ENCODE assay signal across 8 cellular contexts in genomic region chr9:124342946-124343485, GRCh38.
A peak's percentile ranks its signal among the peaks of the same experiment; 100 is the strongest.
DNase-seq lines count a peak whose midpoint lies in the region; ATAC-seq and TF ChIP-seq lines count a peak whose summit lies in the region.

No MANE protein-coding gene starts in this region.

- peak overlapping the region; percentile 90 for H3K27ac ChIP-seq in AG04450 (ENCODE audit: low read depth, low read length)
- no peak overlapping the region for H3K27ac ChIP-seq in mammary epithelial cell (ENCODE audit: insufficient read depth, low read depth, low read length)
- H3K27ac ChIP-seq in tibial artery: peak overlapping the region; percentile 76 to 78

- no peaks in the 10 kb centered on the region for H3K79me2 ChIP-seq in mammary epithelial cell (ENCODE audit: insufficient read depth, low read length)

- no peaks in the 10 kb centered on the region; the same call in 1 of the 2 replicates for H3K9me3 ChIP-seq in AG04450 (ENCODE audit: control insufficient read depth, insufficient read depth, low read length)
- H3K9me3 ChIP-seq in MG63: no peaks in the 10 kb centered on the region
- H3K9me3 ChIP-seq in mammary epithelial cell (replicated peaks; ENCODE audit: insufficient read depth, low read length): no peaks in the 10 kb centered on the region
- H3K9me3 ChIP-seq in tibial artery: no peaks in the 10 kb centered on the region

- H3K27me3 ChIP-seq in AG04450 (ENCODE audit: control insufficient read depth, insufficient read depth, low read length) (no peaks in the 10 kb centered on the region), MG63 (no peaks in the 10 kb centered on the region), mammary epithelial cell (ENCODE audit: insufficient read depth, low read length) (no peaks in the 10 kb centered on the region), tibial artery (no peaks in the 10 kb centered on the region)

- dilution Hi-C loops in mammary epithelial cell (cut with HindIII; ENCODE audit: low sequenced_read_pairs): no loop called here

- H3K9ac ChIP-seq in mammary epithelial cell (ENCODE audit: insufficient read depth, low read length): no peak overlapping the region

- in situ Hi-C loops in mammary epithelial cell (cut with MboI; ENCODE audit: low sequenced_read_pairs in 2 of 2): no loop called here

- POLR2A ChIA-PET in AG04450 (lab: Yijun Ruan, JAX): interaction anchor here (0.6 to 1.2 kb wide), 5 partner anchors 10 to 368 kb away, joined by 3 to 4 read pairs (median 3); no protein-coding TSS in a partner anchor

- no peaks in the 10 kb centered on the region for H4K20me1 ChIP-seq in mammary epithelial cell (ENCODE audit: insufficient read depth, low read length)

- no TSS peak for BruUV-seq in mammary epithelial cell (replicated peaks; lab: Mats Ljungman, UMichigan)

- intact Hi-C loops in mammary epithelial cell (cut with micrococcal nuclease): loop anchor here (5.0 kb wide), 1 partner anchor 216 kb away; no protein-coding TSS in a partner anchor
- intact Hi-C loops in left colon (cut with DNase I, micrococcal nuclease): no loop called here
- intact Hi-C loops in tibial artery (cut with DNase I; ENCODE audit: low total_unique reads): no loop called here

- DNase-seq in AG04450 (ENCODE audit: low read depth, low spot score) (peak; percentile 78), MG63 (peak; percentile 96), mammary epithelial cell (peak; percentile 80), left colon (peak; percentile 33 to 53), tibial artery (peak; percentile 74 to 93)
- DNase-seq in activated effector memory CD4-positive, alpha-beta T cell treated with anti-CD3 and anti-CD28 coated beads, Interleukin-2, amount 50 U/mL, for 16 hours: no peak
- no peak for DNase-seq in activated T-cell treated with anti-CD3 and anti-CD28 coated beads, Interleukin-2, amount 50 U/mL, for 1 hour

- H3K4me3 ChIP-seq in AG04450 (ENCODE audit: low read depth, low read length): peak overlapping the region; percentile 7; the same call in 1 of the 2 replicates
- H3K4me3 ChIP-seq in MG63: no peak overlapping the region
- H3K4me3 ChIP-seq in mammary epithelial cell (replicated peaks in 1 of 3; ENCODE audit: insufficient read depth in 1 of 3, low read depth in 2 of 3, low read length in 3 of 3): no peak overlapping the region
- peak overlapping the region; percentile 32 to 44 for H3K4me3 ChIP-seq in tibial artery

- H3K36me3 ChIP-seq in MG63 (peaks cover 63% of the 10 kb centered on the region), mammary epithelial cell (ENCODE audit: insufficient read depth, low read length) (peaks cover 6% of the 10 kb centered on the region), tibial artery (peaks cover 6 to 78% (median 59%) of the 10 kb centered on the region in 3 donors)

- no peak overlapping the region for H2AFZ ChIP-seq in mammary epithelial cell (ENCODE audit: low read depth, low read length)

- peak; percentile 8 for ATAC-seq in left colon
- no peak for ATAC-seq in GM18873 (IDR thresholded peaks at IDR 0.05; ENCODE audit: low FRiP score, unreplicated experiment)

- peaks cover 16% of the 10 kb centered on the region for H3K4me1 ChIP-seq in mammary epithelial cell (ENCODE audit: insufficient read depth, low read length)
- H3K4me1 ChIP-seq in tibial artery: peaks cover 5 to 18% (median 16%) of the 10 kb centered on the region in 4 donors

- 0% methylated on average over 2 of the region's 25 CpGs for WGBS in mammary epithelial cell (ENCODE audit: low coverage, missing lambda C conversion rate)

- H3K4me2 ChIP-seq in mammary epithelial cell (ENCODE audit: insufficient read depth, low read depth, low read length): peak overlapping the region; percentile 45

- CTCF ChIA-PET in AG04450 (lab: Charles Lee): interaction anchor here (1.0 kb wide), 1 partner anchor 207 kb away, joined by 3 read pairs; no protein-coding TSS in a partner anchor
- CTCF ChIA-PET in mammary epithelial cell (lab: Charles Lee; ENCODE audit: low non-redundant PET): interaction anchor here (0.6 kb wide), 1 partner anchor 67 kb away, joined by 3 read pairs; no protein-coding TSS in a partner anchor

- no peak for TF ChIP-seq CTCF in AG04450 (IDR thresholded peaks at IDR 0.05; ENCODE audit: low read depth, low read length)
- no peak for TF ChIP-seq CTCF in mammary epithelial cell (conservative IDR thresholded peaks at IDR 0.05 in 1 of 2, IDR thresholded peaks at IDR 0.05 in 1 of 2; ENCODE audit: extremely low read depth in 1 of 2, insufficient read depth in 1 of 2, low read depth in 1 of 2, low read length in 2 of 2)
- no peak for TF ChIP-seq CTCF in tibial artery (IDR thresholded peaks at IDR 0.05)

Comparison
In these comparisons a context has a peak if more than half of its experiments do, and no peak if none do; other contexts are left out.
1. DNase-seq: peak in AG04450 (single experiment), MG63 (single experiment), mammary epithelial cell (single experiment), left colon (2 of 2) and tibial artery (2 of 2); none in activated effector memory CD4-positive, alpha-beta T cell treated with anti-CD3 and anti-CD28 coated beads, Interleukin-2, amount 50 U/mL, for 16 hours (single experiment) and activated T-cell treated with anti-CD3 and anti-CD28 coated beads, Interleukin-2, amount 50 U/mL, for 1 hour (single experiment).
2. H3K4me3 ChIP-seq: peak in AG04450 (single experiment) and tibial artery (2 of 2); none in MG63 (single experiment) and mammary epithelial cell (0 of 3).